In the genomic region with DNA sequence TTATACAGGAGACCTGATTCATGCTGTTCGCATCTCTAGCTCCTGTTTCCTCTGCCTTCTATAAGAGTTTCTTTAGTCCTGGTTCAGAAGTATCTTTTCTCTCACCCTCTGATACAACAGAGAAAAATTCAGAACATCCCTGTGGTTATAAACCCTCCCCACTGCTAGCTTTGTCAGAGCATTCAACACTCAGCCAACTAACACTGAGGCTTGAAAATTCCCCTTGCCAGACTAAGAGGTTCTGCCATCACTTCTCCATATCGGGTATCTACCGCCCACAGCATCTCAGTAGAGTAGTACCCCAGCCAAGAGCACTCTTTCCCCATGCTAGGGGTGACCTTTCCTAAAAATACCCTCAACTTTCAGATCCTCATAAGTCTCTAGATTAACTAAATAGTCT, we compare ENCODE assay signal across 20 cellular contexts. TPM values are rescaled to one million over a fixed set of nuclear protein-coding genes. Genes with fewer than 3 reads are reported as not detected.
A peak's percentile ranks its signal among the peaks of the same experiment; 100 is the strongest.
DNase-seq lines count a peak whose midpoint lies in the region; ATAC-seq and TF ChIP-seq lines count a peak whose summit lies in the region.
"Had no signal": no experiment of that assay in that cellular context is flagged by ENCODE, and none has a peak within 500 bp of the region (broad histone marks: within the 10 kb centered on the region; RNA-seq: fewer than 3 reads in every experiment).

No MANE protein-coding gene starts in this region.

- DNase-seq in EH (ENCODE audit: low read depth) (peak; percentile 81), LHCN-M2 (ENCODE audit: low read depth) (peak; percentile 76), dedifferentiated amniotic fluid mesenchymal stem cell (ENCODE audit: extremely low spot score) (peak; percentile 77), renal cortical epithelial cell (ENCODE audit: low read depth) (peak; percentile 68), nucleus accumbens (lab: John Stamatoyannopoulos, UW) (no peak), T1000 (lab: John Stamatoyannopoulos, UW) (no peak), WTC11 (ENCODE audit: low spot score) (no peak)
- DNase-seq in stimulated activated naive CD4-positive, alpha-beta T cell treated with Interleukin-2 at 50 U/mL for 16 hours (lab: John Stamatoyannopoulos, UW): no peak
- DNase-seq: activated CD4-positive, alpha-beta T cell treated with anti-CD3 and anti-CD28 coated beads for 36 hours; activated T-cell treated with anti-CD3 and anti-CD28 coated beads for 4 hours; midbrain; NCI-H187; NCI-H510A; SHP77 treated with DMSO at 0.1 percent for 48 hours had no signal

- no peak for ATAC-seq in WTC11
- ATAC-seq: activated CD4-positive, alpha-beta T cell treated with anti-CD3 and anti-CD28 coated beads for 36 hours; GM23338 had no signal

- POLR2A ChIA-PET in WTC11 (lab: Charles Lee): no interaction called here

- no peak for TF ChIP-seq CTCF in WTC11 (IDR thresholded peaks at IDR 0.05)

- H3K4me1 Mint-ChIP-seq in WTC11: peaks cover 9% of the 10 kb centered on the region
- H3K4me1 Mint-ChIP-seq: activated CD4-positive, alpha-beta T cell treated with anti-CD3 and anti-CD28 coated beads for 36 hours; activated naive CD4-positive, alpha-beta T cell treated with anti-CD3 and anti-CD28 coated beads, Interleukin-2, amount 50 U/mL, for 24 hours had no signal

- no peak overlapping the region for H3K27ac Mint-ChIP-seq in WTC11
- H3K27ac Mint-ChIP-seq: activated CD4-positive, alpha-beta T cell treated with anti-CD3 and anti-CD28 coated beads for 36 hours; activated naive CD4-positive, alpha-beta T cell treated with anti-CD3 and anti-CD28 coated beads, Interleukin-2, amount 50 U/mL, for 24 hours; GM23338 had no signal

- H3K36me3 Mint-ChIP-seq in WTC11: no peaks in the 10 kb centered on the region
- H3K36me3 Mint-ChIP-seq: activated naive CD4-positive, alpha-beta T cell treated with anti-CD3 and anti-CD28 coated beads, Interleukin-2, amount 50 U/mL, for 24 hours had no signal

- H3K4me3 Mint-ChIP-seq in WTC11: no peak overlapping the region
- H3K4me3 Mint-ChIP-seq: activated CD4-positive, alpha-beta T cell treated with anti-CD3 and anti-CD28 coated beads for 36 hours; activated naive CD4-positive, alpha-beta T cell treated with anti-CD3 and anti-CD28 coated beads, Interleukin-2, amount 50 U/mL, for 24 hours; GM23338 had no signal

- H3K9me3 Mint-ChIP-seq in WTC11: peaks cover 3% of the 10 kb centered on the region
- H3K9me3 Mint-ChIP-seq: activated naive CD4-positive, alpha-beta T cell treated with anti-CD3 and anti-CD28 coated beads, Interleukin-2, amount 50 U/mL, for 24 hours; GM23338 had no signal

- CTCF ChIA-PET in WTC11 (lab: Charles Lee): no interaction called here

- no peaks in the 10 kb centered on the region for H3K27me3 Mint-ChIP-seq in WTC11 (ENCODE audit: low read depth)
- H3K27me3 Mint-ChIP-seq: activated CD4-positive, alpha-beta T cell treated with anti-CD3 and anti-CD28 coated beads for 36 hours; activated naive CD4-positive, alpha-beta T cell treated with anti-CD3 and anti-CD28 coated beads, Interleukin-2, amount 50 U/mL, for 24 hours had no signal

TF ChIP-seq in WTC11, 78 proteins besides CTCF, POLR2A, EP300 and RAD21 (continues in another document):
- TF ChIP-seq TCF7 (CRISPR knock-in tag; IDR thresholded peaks at IDR 0.05; ENCODE audit: low read depth) (no peak), ELF4 (CRISPR knock-in tag; IDR thresholded peaks at IDR 0.05; ENCODE audit: low read depth) (no peak), ARID4B (CRISPR knock-in tag; IDR thresholded peaks at IDR 0.05; ENCODE audit: borderline replicate concordance) (no peak), CREB1 (CRISPR knock-in tag; IDR thresholded peaks at IDR 0.05) (no peak), CBFB (CRISPR knock-in tag; IDR thresholded peaks at IDR 0.05; ENCODE audit: low read depth) (no peak), NFATC4 (CRISPR knock-in tag; IDR thresholded peaks at IDR 0.05) (no peak), ZNF671 (CRISPR knock-in tag; IDR thresholded peaks at IDR 0.05) (no peak), OVOL2 (CRISPR knock-in tag; IDR thresholded peaks at IDR 0.05; ENCODE audit: borderline replicate concordance) (no peak), ZNF425 (CRISPR knock-in tag; conservative IDR thresholded peaks at IDR 0.05) (no peak), JAZF1 (CRISPR knock-in tag; IDR thresholded peaks at IDR 0.05) (no peak), ZNF317 (CRISPR knock-in tag; IDR thresholded peaks at IDR 0.05; ENCODE audit: borderline replicate concordance, low read depth) (no peak), ATF1 (CRISPR knock-in tag; IDR thresholded peaks at IDR 0.05) (no peak)
- TF ChIP-seq, protein P1, sequence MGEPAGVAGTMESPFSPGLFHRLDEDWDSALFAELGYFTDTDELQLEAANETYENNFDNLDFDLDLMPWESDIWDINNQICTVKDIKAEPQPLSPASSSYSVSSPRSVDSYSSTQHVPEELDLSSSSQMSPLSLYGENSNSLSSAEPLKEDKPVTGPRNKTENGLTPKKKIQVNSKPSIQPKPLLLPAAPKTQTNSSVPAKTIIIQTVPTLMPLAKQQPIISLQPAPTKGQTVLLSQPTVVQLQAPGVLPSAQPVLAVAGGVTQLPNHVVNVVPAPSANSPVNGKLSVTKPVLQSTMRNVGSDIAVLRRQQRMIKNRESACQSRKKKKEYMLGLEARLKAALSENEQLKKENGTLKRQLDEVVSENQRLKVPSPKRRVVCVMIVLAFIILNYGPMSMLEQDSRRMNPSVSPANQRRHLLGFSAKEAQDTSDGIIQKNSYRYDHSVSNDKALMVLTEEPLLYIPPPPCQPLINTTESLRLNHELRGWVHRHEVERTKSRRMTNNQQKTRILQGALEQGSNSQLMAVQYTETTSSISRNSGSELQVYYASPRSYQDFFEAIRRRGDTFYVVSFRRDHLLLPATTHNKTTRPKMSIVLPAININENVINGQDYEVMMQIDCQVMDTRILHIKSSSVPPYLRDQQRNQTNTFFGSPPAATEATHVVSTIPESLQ (CRISPR knock-in tag; IDR thresholded peaks at IDR 0.05): no peak

RNA-seq across cellular contexts. Expression of gene PIK3R3, which starts 19.6 kb away (rescaled TPM):
- 13.4 and 19.2 TPM in 2 replicates for total RNA-seq in LHCN-M2 (2014; rRNA removed)
- 8.0 TPM for polyA plus RNA-seq in LHCN-M2 (2012)
- total RNA-seq in renal cortical epithelial cell: 9.0 and 33.7 TPM in 2 replicates
- total RNA-seq in WTC11 (2021): 9.0 to 12.3 TPM (median 10.9 TPM) in 3 replicates

RNA-seq across cellular contexts. Expression of gene TSPAN1, which starts 22.9 kb away (rescaled TPM):
- total RNA-seq in LHCN-M2 (2014; rRNA removed) (2.6 and 2.7 TPM in 2 replicates), renal cortical epithelial cell (78.7 and 114 TPM in 2 replicates), WTC11 (2021) (0.50 to 0.69 TPM (median 0.57 TPM) in 3 replicates)
- 4.3 TPM for polyA plus RNA-seq in LHCN-M2 (2012)
- total RNA-seq: activated CD4-positive, alpha-beta T cell treated with anti-CD3 and anti-CD28 coated beads for 36 hours; GM23338; skeletal muscle tissue had no signal
- polyA plus RNA-seq: GM23338 had no signal

RNA-seq across cellular contexts. Expression of gene P3R3URF, which starts 24.3 kb away (rescaled TPM):
- total RNA-seq in LHCN-M2 (2014; rRNA removed): not detected in 2 replicates
- not detected for polyA plus RNA-seq in LHCN-M2 (2012)
- total RNA-seq in renal cortical epithelial cell: not detected in 2 replicates
- not detected in 3 replicates for total RNA-seq in WTC11 (2021)
- total RNA-seq: activated CD4-positive, alpha-beta T cell treated with anti-CD3 and anti-CD28 coated beads for 36 hours; glomerular endothelial cell; GM23338; omental fat pad; skeletal muscle tissue; urinary bladder had no signal
- polyA plus RNA-seq: GM23338, urinary bladder had no signal

RNA-seq across cellular contexts. Expression of gene POMGNT1, which starts 46.2 kb away (rescaled TPM):
- 136 and 149 TPM in 2 replicates for total RNA-seq in LHCN-M2 (2014; rRNA removed)
- 113 TPM for polyA plus RNA-seq in LHCN-M2 (2012)
- 34.0 and 38.6 TPM in 2 replicates for total RNA-seq in renal cortical epithelial cell
- total RNA-seq in WTC11 (2021): 42.5 to 43.2 TPM (median 43.2 TPM) in 3 replicates

RNA-seq across cellular contexts. Expression of gene LURAP1, which starts 51.1 kb away (rescaled TPM):
- 1.3 and 2.4 TPM in 2 replicates for total RNA-seq in LHCN-M2 (2014; rRNA removed)
- 0.62 TPM for polyA plus RNA-seq in LHCN-M2 (2012)
- total RNA-seq in renal cortical epithelial cell: 2.1 and 13.8 TPM in 2 replicates
- 3.8 to 4.0 TPM (median 4.0 TPM) in 3 replicates for total RNA-seq in WTC11 (2021)

Comparison
In these comparisons a context has a peak if more than half of its experiments do, and no peak if none do; other contexts are left out.
1. DNase-seq: peak in EH (single experiment), LHCN-M2 (single experiment), dedifferentiated amniotic fluid mesenchymal stem cell (single experiment) and renal cortical epithelial cell (single experiment); none in stimulated activated naive CD4-positive, alpha-beta T cell treated with Interleukin-2 at 50 U/mL for 16 hours (single experiment), nucleus accumbens (0 of 56), T1000 (single experiment) and WTC11 (single experiment).
2. RNA of gene TSPAN1, which starts 22.9 kb away (total RNA-seq): 78.7 to 114 TPM in renal cortical epithelial cell; 2.6 to 2.7 TPM in LHCN-M2 and 0.50 to 0.69 TPM in WTC11; every median in the first group is over 10 times any median in the second.